ENCODE assay signal across 7 cellular contexts in the genomic region with DNA sequence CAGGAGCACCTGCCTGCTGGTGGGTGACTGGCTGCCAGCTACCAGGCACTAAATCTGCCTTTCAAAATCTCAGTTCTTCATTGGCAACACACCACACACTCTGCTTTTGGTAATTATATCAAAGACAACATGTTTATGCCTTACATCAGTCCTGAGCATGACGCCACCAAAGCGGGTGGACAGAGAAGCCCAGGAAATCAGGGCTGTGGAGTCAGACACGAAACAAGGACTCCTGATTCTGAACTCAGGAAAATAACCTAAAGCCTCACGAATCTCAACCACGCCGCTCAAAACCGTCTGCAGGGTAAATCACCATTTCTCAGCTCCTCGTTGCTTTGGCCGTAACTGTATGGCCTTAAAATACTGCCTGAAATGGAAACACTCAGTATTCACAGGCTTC.
"Had no signal": no experiment of that assay in that cellular context is flagged by ENCODE, and none has a peak within 500 bp of the region (broad histone marks: within the 10 kb centered on the region; RNA-seq: fewer than 3 reads in every experiment).

No MANE protein-coding gene starts in this region.

- H3K9me3 ChIP-seq: HAP-1 had no signal

- H3K36me3 ChIP-seq: HAP-1 had no signal

- H3K4me3 ChIP-seq: GM23248, HAP-1 had no signal

- DNase-seq: GM23248, GOT3, H7, HFFc6 had no signal

- ATAC-seq: HCT116 had no signal

- H3K9ac ChIP-seq: GM23248 had no signal

- H3K4me1 ChIP-seq: HAP-1 had no signal

- H3K27ac ChIP-seq: GM23248, HL-60 had no signal
